21 cellular contexts compared by ENCODE assay signal in genomic region chr14:69325086-69325485, GRCh38.
A peak's percentile ranks its signal among the peaks of the same experiment; 100 is the strongest.
DNase-seq lines count a peak whose midpoint lies in the region; ATAC-seq, FAIRE-seq and TF ChIP-seq lines count a peak whose summit lies in the region.
"Had no signal": no experiment of that assay in that cellular context is flagged by ENCODE, and none has a peak within 500 bp of the region (broad histone marks: within the 10 kb centered on the region; RNA-seq: fewer than 3 reads in every experiment).

No MANE protein-coding gene starts in this region.

- H3K27ac Mint-ChIP-seq in stimulated activated naive B cell treated with anti-CD40 and anti-IgM and Interleukin-4, amounts not matched to agents 10 μg/mL and 1 μg/mL and 100 μg/mL, for 72 hours, result peak overlapping the region; percentile 77
- H3K27ac Mint-ChIP-seq: CD4-positive, alpha-beta T cell; GM23338 had no signal

- no peaks in the 10 kb centered on the region for H3K36me3 Mint-ChIP-seq in stimulated activated naive B cell treated with anti-CD40 and anti-IgM and Interleukin-4, amounts not matched to agents 10 μg/mL and 1 μg/mL and 100 μg/mL, for 72 hours

- no TSS peak for BruUV-seq in HepG2 (replicated peaks; lab: Mats Ljungman, UMichigan)

- no peak for TF ChIP-seq RAD21 in HepG2 (CRISPR knock-in tag; IDR thresholded peaks at IDR 0.05)

- no peaks in the 10 kb centered on the region for H3K36me3 ChIP-seq in right lobe of liver
- H3K36me3 ChIP-seq in HepG2 (replicated peaks in 1 of 2; ENCODE audit: control insufficient read depth in 1 of 2, insufficient read depth in 2 of 2, low read length in 2 of 2), result no peaks in the 10 kb centered on the region
- H3K36me3 ChIP-seq: BLaER1 treated with 17β-estradiol and CSF1 and Interleukin-3, amounts not matched to agents 10 nM and 100 nM; SJCRH30 had no signal

- H3K79me2 ChIP-seq in HepG2 (ENCODE audit: insufficient read depth, low read length), result no peaks in the 10 kb centered on the region

- no peak for TF ChIP-seq EP300 in HepG2 (IDR thresholded peaks at IDR 0.05; ENCODE audit: low read depth in 2 of 2, low read length in 2 of 2)
- no peak for TF ChIP-seq EP300 in HepG2 (CRISPR knock-in tag; IDR thresholded peaks at IDR 0.05; ENCODE audit: borderline replicate concordance)

- no peak overlapping the region for H3K9ac ChIP-seq in HepG2 (ENCODE audit: insufficient read depth, low read depth, low read length)
- H3K9ac ChIP-seq: BLaER1 treated with 17β-estradiol and CSF1 and Interleukin-3, amounts not matched to agents 10 nM and 100 nM had no signal

- in situ Hi-C loops in HepG2 (cut with HindIII; ENCODE audit: extremely low pct_ligation_motif_present, low pct_unique_long_range_greater_than_20kb) (no loop called here), ACHN (cut with HindIII; ENCODE audit: low pct_ligation_motif_present, low pct_unique_long_range_greater_than_20kb, low sequenced_read_pairs) (no loop called here)

- no peak overlapping the region for H3K4me2 ChIP-seq in HepG2 (ENCODE audit: low read depth, low read length)
- H3K4me2 ChIP-seq: BLaER1 treated with 17β-estradiol and CSF1 and Interleukin-3, amounts not matched to agents 10 nM and 100 nM; GM23338 had no signal

- ATAC-seq in right lobe of liver, result no peak
- no peak for ATAC-seq in HepG2
- no peak for ATAC-seq in stimulated activated naive B cell treated with anti-CD40 and anti-IgM and Interleukin-4, amounts not matched to agents 10 μg/mL and 1 μg/mL and 100 μg/mL, for 72 hours (replicated peaks)
- no peak for ATAC-seq in HG02870 (IDR thresholded peaks at IDR 0.05; ENCODE audit: unreplicated experiment)
- ATAC-seq: Right ventricle myocardium inferior had no signal

- WGBS in right lobe of liver (ENCODE audit: insufficient coverage, low coverage, low lambda C conversion rate, missing lambda C conversion rate), result 84% methylated on average over 7 of the region's 8 CpGs
- 58% methylated on average over 6 of the region's 8 CpGs for WGBS in HepG2 (ENCODE audit: low lambda C conversion rate)

- no peak overlapping the region for H3K4me3 Mint-ChIP-seq in stimulated activated naive B cell treated with anti-CD40 and anti-IgM and Interleukin-4, amounts not matched to agents 10 μg/mL and 1 μg/mL and 100 μg/mL, for 72 hours
- H3K4me3 Mint-ChIP-seq: CD4-positive, alpha-beta T cell; GM23338 had no signal

- CTCF ChIA-PET in HepG2 (lab: Yijun Ruan, JAX; ENCODE audit: low intra/inter-chr PET ratio, low total read pairs), result no interaction called here

- POLR2A ChIA-PET in HepG2 (lab: Yijun Ruan, JAX), result no interaction called here

- H3K4me3 ChIP-seq in right lobe of liver (no peak overlapping the region), HepG2 (replicated peaks in 1 of 3; ENCODE audit: insufficient read depth in 1 of 3, low read depth in 2 of 3, low read length in 3 of 3) (no peak overlapping the region)
- H3K4me3 ChIP-seq: BLaER1 treated with 17β-estradiol and CSF1 and Interleukin-3, amounts not matched to agents 10 nM and 100 nM; GM23338; SJCRH30 had no signal

- TF ChIP-seq CTCF in right lobe of liver (IDR thresholded peaks at IDR 0.05), result no peak
- TF ChIP-seq CTCF in HepG2 (CRISPR knock-in tag; IDR thresholded peaks at IDR 0.05), result no peak

- FAIRE-seq in HepG2 (lab: Jason Lieb, UNC), result no peak
- FAIRE-seq: G401.6 had no signal

- DNase-seq in right lobe of liver (peak in 2 of 3 donors; percentile 15), HepG2 (ENCODE audit: low spot score) (no peak), mesenteric fat pad (ENCODE audit: low spot score) (peak; percentile 60), ACHN (no peak), DMS53 (lab: John Stamatoyannopoulos, UW) (no peak), NCI-H446 treated with DMSO at 0.1 percent for 48 hours (lab: John Stamatoyannopoulos, UW) (no peak)
- no peak for DNase-seq in stimulated activated naive B cell treated with anti-CD40 and anti-IgM and Interleukin-4, amounts not matched to agents 10 μg/mL and 1 μg/mL and 100 μg/mL, for 72 hours
- DNase-seq: AML-193, NCI-H1048, NCI-H1417, NCI-H1694, NCI-H2029 treated with DMSO at 0.1 percent for 48 hours, NCI-H69, SJCRH30 had no signal

- H4K20me1 ChIP-seq in HepG2 (ENCODE audit: insufficient read depth, low read length), result no peaks in the 10 kb centered on the region

- H3K4me1 ChIP-seq in right lobe of liver, result no peaks in the 10 kb centered on the region
- H3K4me1 ChIP-seq in HepG2 (ENCODE audit: insufficient read depth, low read length), result no peaks in the 10 kb centered on the region
- H3K4me1 ChIP-seq: SJCRH30 had no signal

- H3K9me3 ChIP-seq in right lobe of liver (no peaks in the 10 kb centered on the region), HepG2 (ENCODE audit: low read length) (no peaks in the 10 kb centered on the region)
- H3K9me3 ChIP-seq: BLaER1 treated with 17β-estradiol and CSF1 and Interleukin-3, amounts not matched to agents 10 nM and 100 nM; SJCRH30 had no signal

- H3K27me3 Mint-ChIP-seq in stimulated activated naive B cell treated with anti-CD40 and anti-IgM and Interleukin-4, amounts not matched to agents 10 μg/mL and 1 μg/mL and 100 μg/mL, for 72 hours, result peaks cover 11 to 24% of the 10 kb centered on the region in 2 donors
- H3K27me3 Mint-ChIP-seq: CD4-positive, alpha-beta T cell had no signal

- no peaks in the 10 kb centered on the region for H3K4me1 Mint-ChIP-seq in stimulated activated naive B cell treated with anti-CD40 and anti-IgM and Interleukin-4, amounts not matched to agents 10 μg/mL and 1 μg/mL and 100 μg/mL, for 72 hours

- no peak overlapping the region for H3K27ac ChIP-seq in right lobe of liver
- H3K27ac ChIP-seq in HepG2 (ENCODE audit: extremely low read length, insufficient read depth, low read length), result no peak overlapping the region
- H3K27ac ChIP-seq: BLaER1 treated with 17β-estradiol and CSF1 and Interleukin-3, amounts not matched to agents 10 nM and 100 nM; HL-60; SJCRH30 had no signal

- no peaks in the 10 kb centered on the region for H3K9me3 Mint-ChIP-seq in stimulated activated naive B cell treated with anti-CD40 and anti-IgM and Interleukin-4, amounts not matched to agents 10 μg/mL and 1 μg/mL and 100 μg/mL, for 72 hours
- H3K9me3 Mint-ChIP-seq: CD4-positive, alpha-beta T cell; GM23338 had no signal

- H3K27me3 ChIP-seq in right lobe of liver (no peaks in the 10 kb centered on the region), HepG2 (ENCODE audit: control insufficient read depth in 1 of 2, insufficient read depth in 2 of 2, low read length in 2 of 2) (peaks cover 0 to 26% of the 10 kb centered on the region in 2 experiments; a peak in 2 of 5 replicates)
- H3K27me3 ChIP-seq: BLaER1 treated with 17β-estradiol and CSF1 and Interleukin-3, amounts not matched to agents 10 nM and 100 nM; SJCRH30 had no signal

- H2AFZ ChIP-seq in HepG2 (ENCODE audit: low read length), result no peak overlapping the region
- H2AFZ ChIP-seq: GM23338 had no signal

- intact Hi-C loops in right lobe of liver (cut with DNase I), result no loop called here
- intact Hi-C loops in HepG2 (cut with micrococcal nuclease; ENCODE audit: unreplicated experiment), result no loop called here

- TF ChIP-seq POLR2A in right lobe of liver (IDR thresholded peaks at IDR 0.05) (no peak), HepG2 (IDR thresholded peaks at IDR 0.05; ENCODE audit: insufficient read depth in 1 of 2, low read depth in 2 of 2, low read length in 2 of 2) (no peak)

TF ChIP-seq in HepG2, 621 proteins besides CTCF, POLR2A, EP300 and RAD21 (continues in another document):
- TF ChIP-seq ZBTB38 (CRISPR knock-in tag; IDR thresholded peaks at IDR 0.05) (no peak), ZNF577 (CRISPR knock-in tag; IDR thresholded peaks at IDR 0.05; ENCODE audit: borderline replicate concordance, low read depth) (no peak), KDM5B (CRISPR knock-in tag; IDR thresholded peaks at IDR 0.05; ENCODE audit: borderline replicate concordance) (no peak), HNF4G (IDR thresholded peaks at IDR 0.05; ENCODE audit: borderline replicate concordance, low read depth, low read length) (no peak), HNF4G (CRISPR knock-in tag; IDR thresholded peaks at IDR 0.05; ENCODE audit: borderline replicate concordance, low read depth) (no peak), ZNF264 (CRISPR knock-in tag; IDR thresholded peaks at IDR 0.05) (no peak), ZNF160 (CRISPR knock-in tag; IDR thresholded peaks at IDR 0.05) (no peak), KLF12 (CRISPR knock-in tag; IDR thresholded peaks at IDR 0.05; ENCODE audit: borderline replicate concordance) (no peak), ZNF362 (CRISPR knock-in tag; IDR thresholded peaks at IDR 0.05; ENCODE audit: borderline replicate concordance) (no peak), SALL2 (CRISPR knock-in tag; IDR thresholded peaks at IDR 0.05) (no peak), ZNF547 (CRISPR knock-in tag; IDR thresholded peaks at IDR 0.05) (no peak), ZNF207 (IDR thresholded peaks at IDR 0.05; ENCODE audit: borderline replicate concordance) (no peak), KLF9 (CRISPR knock-in tag; IDR thresholded peaks at IDR 0.05; ENCODE audit: low read depth) (no peak)

Comparison
In these comparisons a context has a peak if more than half of its experiments do, and no peak if none do; other contexts are left out.
1. DNase-seq: peak in right lobe of liver (2 of 3) and mesenteric fat pad (single experiment); none in HepG2 (single experiment), stimulated activated naive B cell treated with anti-CD40 and anti-IgM and Interleukin-4, amounts not matched to agents 10 μg/mL and 1 μg/mL and 100 μg/mL, for 72 hours (single experiment), ACHN (single experiment), DMS53 (single experiment) and NCI-H446 treated with DMSO at 0.1 percent for 48 hours (single experiment).